In the genomic region with DNA sequence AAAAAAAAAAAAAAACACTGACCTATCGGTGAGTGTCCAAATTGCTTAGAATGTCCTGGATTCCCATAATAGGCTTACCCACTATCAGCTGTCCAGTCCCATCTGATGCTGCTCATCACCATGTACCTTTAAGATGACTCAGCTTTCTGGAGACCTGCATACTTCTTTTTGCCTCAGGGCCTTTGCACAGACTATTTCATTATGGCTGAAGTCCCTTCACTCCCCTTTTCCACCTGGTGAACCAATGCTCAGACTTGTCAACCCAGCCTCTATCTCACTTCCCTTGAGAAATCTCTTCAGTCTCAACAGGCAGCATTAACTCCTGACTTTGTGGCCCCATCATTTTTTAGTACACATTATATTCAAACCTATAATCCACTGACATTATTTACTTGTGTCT, we compare ENCODE assay signal across 16 cellular contexts. TPM values are rescaled to one million over a fixed set of nuclear protein-coding genes. Genes with fewer than 3 reads are reported as not detected.
DNase-seq lines count a peak whose midpoint lies in the region; TF ChIP-seq lines count a peak whose summit lies in the region.
"Had no signal": no experiment of that assay in that cellular context is flagged by ENCODE, and none has a peak within 500 bp of the region (broad histone marks: within the 10 kb centered on the region; RNA-seq: fewer than 3 reads in every experiment).

No MANE protein-coding gene starts in this region.

- H3K79me2 ChIP-seq in trophoblast cell (ENCODE audit: control insufficient read depth, insufficient read depth, low read length, poor library complexity) = no peaks in the 10 kb centered on the region

- H3K9me3 ChIP-seq in HEK293 (ENCODE audit: control insufficient read depth, insufficient read depth, low read depth, low read length) (no peaks in the 10 kb centered on the region), trophoblast cell (ENCODE audit: insufficient read depth, low read depth, low read length) (no peaks in the 10 kb centered on the region)
- H3K9me3 ChIP-seq: A549; BLaER1 treated with 17β-estradiol and CSF1 and Interleukin-3, amounts not matched to agents 10 nM and 100 nM; Caco-2 had no signal

- no peaks in the 10 kb centered on the region for H3K79me1 ChIP-seq in trophoblast cell (ENCODE audit: low read length)

- POLR2A ChIA-PET in HEK293 (lab: Yijun Ruan, JAX) = no interaction called here

- H3K18ac ChIP-seq in trophoblast cell (ENCODE audit: low read length) = no peak overlapping the region

- no peak overlapping the region for H3K14ac ChIP-seq in trophoblast cell (ENCODE audit: low read length)

- H3K4ac ChIP-seq in trophoblast cell (ENCODE audit: low read depth, low read length) = no peak overlapping the region

- no CpG with 5 or more reads among the region's 1 CpG for WGBS in trophoblast cell (ENCODE audit: extremely low coverage, insufficient coverage, insufficient read length)

- no peak overlapping the region for H2BK5ac ChIP-seq in trophoblast cell (ENCODE audit: low read depth, low read length, poor library complexity)

- H3K36me3 ChIP-seq in HEK293 (ENCODE audit: control insufficient read depth in 2 of 2, insufficient read depth in 1 of 2, low read length in 2 of 2) (no peaks in the 10 kb centered on the region), trophoblast cell (ENCODE audit: control insufficient read depth in 1 of 2, insufficient read depth in 2 of 2, low read length in 2 of 2) (no peaks in the 10 kb centered on the region)
- H3K36me3 ChIP-seq: BLaER1 treated with 17β-estradiol and CSF1 and Interleukin-3, amounts not matched to agents 10 nM and 100 nM had no signal

- no peak overlapping the region for H2BK120ac ChIP-seq in trophoblast cell (ENCODE audit: insufficient read depth, low read length, poor library complexity)

- H2AK5ac ChIP-seq in trophoblast cell (ENCODE audit: low read length) = no peak overlapping the region

- no peak overlapping the region for H2BK12ac ChIP-seq in trophoblast cell (ENCODE audit: low read length)

- no peaks in the 10 kb centered on the region for H3K4me1 ChIP-seq in HEK293 (ENCODE audit: control insufficient read depth, insufficient read depth, low read length)
- no peaks in the 10 kb centered on the region for H3K4me1 ChIP-seq in trophoblast cell (ENCODE audit: control insufficient read depth in 1 of 2, insufficient read depth in 2 of 2, low read length in 2 of 2)
- H3K4me1 ChIP-seq: A549, Caco-2 had no signal

- no peak overlapping the region for H4K12ac ChIP-seq in trophoblast cell (ENCODE audit: low read depth, low read length)

- H2AFZ ChIP-seq in trophoblast cell (ENCODE audit: insufficient read depth, low read length, poor library complexity) = no peak overlapping the region

- no peak for TF ChIP-seq CTCF in HEK293 (tag by site-specific recombination; IDR thresholded peaks at IDR 0.05)

- H3K27ac ChIP-seq in HEK293 (ENCODE audit: extremely low read depth, low read depth, low read length) (no peak overlapping the region), trophoblast cell (ENCODE audit: low read depth, low read length) (no peak overlapping the region)
- H3K27ac ChIP-seq: 22Rv1; A549; BLaER1 treated with 17β-estradiol and CSF1 and Interleukin-3, amounts not matched to agents 10 nM and 100 nM; C4-2B had no signal

- H4K91ac ChIP-seq in trophoblast cell (ENCODE audit: low read depth, low read length) = no peak overlapping the region

- H3K23ac ChIP-seq in trophoblast cell (ENCODE audit: low read length) = no peak overlapping the region

- H3K9ac ChIP-seq in trophoblast cell (ENCODE audit: low read length) = no peak overlapping the region
- H3K9ac ChIP-seq: BLaER1 treated with 17β-estradiol and CSF1 and Interleukin-3, amounts not matched to agents 10 nM and 100 nM had no signal

- DNase-seq in islet precursor cell = peak; percentile 36
- peak; percentile 78 to 92 for DNase-seq in trophoblast cell
- no peak for DNase-seq in mucosa of gallbladder (ENCODE audit: low spot score)
- DNase-seq in HK-2 (ENCODE audit: unreplicated experiment) = no peak
- DNase-seq: AML-193; Caco-2; Calu3; CD4-positive, alpha-beta T cell; CD8-positive, alpha-beta T cell; DMS79 treated with DMSO at 0.1 percent for 48 hours; GF-D8 had no signal

- no peak overlapping the region for H3K4me2 ChIP-seq in trophoblast cell (ENCODE audit: low read length)
- H3K4me2 ChIP-seq: A549; BLaER1 treated with 17β-estradiol and CSF1 and Interleukin-3, amounts not matched to agents 10 nM and 100 nM had no signal

- no peaks in the 10 kb centered on the region for H3K27me3 ChIP-seq in trophoblast cell (ENCODE audit: insufficient read depth, low read length)
- H3K27me3 ChIP-seq: BLaER1 treated with 17β-estradiol and CSF1 and Interleukin-3, amounts not matched to agents 10 nM and 100 nM had no signal

- CTCF ChIA-PET in HEK293 (lab: Yijun Ruan, JAX) = no interaction called here

- H4K8ac ChIP-seq in trophoblast cell (ENCODE audit: low read depth, low read length) = no peak overlapping the region

- H3K4me3 ChIP-seq in HEK293 (ENCODE audit: low read depth, low read length) (no peak overlapping the region), trophoblast cell (ENCODE audit: low read depth, low read length) (no peak overlapping the region)
- H3K4me3 ChIP-seq: A549; BLaER1 treated with 17β-estradiol and CSF1 and Interleukin-3, amounts not matched to agents 10 nM and 100 nM had no signal

TF ChIP-seq in HEK293, 187 proteins besides CTCF, POLR2A, EP300 and RAD21:
- TF ChIP-seq ZNF623 (tag by site-specific recombination; IDR thresholded peaks at IDR 0.05) (peak; percentile 57), ZNF510 (tag by site-specific recombination; IDR thresholded peaks at IDR 0.05; ENCODE audit: insufficient replicate concordance) (no peak)

RNA-seq across cellular contexts. Expression of gene NUDT7, which starts 29.7 kb away (rescaled TPM):
- polyA plus RNA-seq in trophoblast cell (2013) = 4.1 TPM in 2 replicates
- 11.6 TPM for total RNA-seq in mucosa of gallbladder

Comparison
In these comparisons a context has a peak if more than half of its experiments do, and no peak if none do; other contexts are left out.
1. DNase-seq: peak in islet precursor cell (single experiment) and trophoblast cell (2 of 2); none in mucosa of gallbladder (single experiment) and HK-2 (single experiment).